36 cellular contexts compared by ENCODE assay signal in genomic region chr5:24289582-24289981, GRCh38.
"Had no signal": no experiment of that assay in that cellular context is flagged by ENCODE, and none has a peak within 500 bp of the region (broad histone marks: within the 10 kb centered on the region; RNA-seq: fewer than 3 reads in every experiment).

No MANE protein-coding gene starts in this region.

- ATAC-seq: activated CD4-positive, alpha-beta T cell treated with anti-CD3 and anti-CD28 coated beads for 36 hours; activated CD4-positive, CD25-positive, alpha-beta regulatory T cell treated with anti-CD3 and anti-CD28 coated beads, Interleukin-2, amount 50 U/mL, for 24 hours; activated CD8-positive, alpha-beta T cell treated with anti-CD3 and anti-CD28 coated beads for 36 hours; activated naive CD4-positive, alpha-beta T cell treated with anti-CD3 and anti-CD28 coated beads, Interleukin-2, amount 50 U/mL, for 72 hours; activated T-cell treated with anti-CD3 and anti-CD28 coated beads, Interleukin-2, amount 50 U/mL, for 4 hours; activated T-cell treated with anti-CD3 and anti-CD28 coated beads, Interleukin-2, amount 50 U/mL, for 72 hours; activated T-helper 17 cell treated with anti-CD3 and anti-CD28 coated beads, Interleukin-2, amount 50 U/mL, for 72 hours; body of pancreas; WTC11 had no signal

- H3K4me3 ChIP-seq: adrenal gland, body of pancreas, breast epithelium had no signal

- H3K27me3 ChIP-seq: adrenal gland, body of pancreas, brain microvascular endothelial cell, breast epithelium had no signal

- H3K4me1 ChIP-seq: adrenal gland, body of pancreas, breast epithelium had no signal

- H3K27ac ChIP-seq: adrenal gland, body of pancreas, brain microvascular endothelial cell, breast epithelium, WERI-Rb-1 had no signal

- DNase-seq: activated CD4-positive, alpha-beta memory T cell treated with anti-CD3 and anti-CD28 coated beads for 36 hours; activated CD4-positive, alpha-beta T cell treated with anti-CD3 and anti-CD28 coated beads for 1 hour; activated CD4-positive, alpha-beta T cell treated with anti-CD3 and anti-CD28 coated beads for 36 hours; activated CD4-positive, alpha-beta T cell treated with anti-CD3 and anti-CD28 coated beads for 48 hours; activated CD4-positive, alpha-beta T cell treated with anti-CD3 and anti-CD28 coated beads, Interleukin-2, amount 50 U/mL, for 1 hour; activated CD4-positive, alpha-beta T cell treated with anti-CD3 and anti-CD28 coated beads, Interleukin-2, amount 50 U/mL, for 4 hours; activated CD4-positive, CD25-positive, alpha-beta regulatory T cell; activated CD8-positive, alpha-beta memory T cell treated with anti-CD3 and anti-CD28 coated beads, Interleukin-2, amount 50 U/mL, for 4 hours; activated CD8-positive, alpha-beta T cell treated with anti-CD3 and anti-CD28 coated beads for 36 hours; activated effector memory CD4-positive, alpha-beta T cell treated with anti-CD3 and anti-CD28 coated beads, Interleukin-2, amount 50 U/mL, for 16 hours; activated gamma-delta T cell treated with Interleukin-2 at 50 U/mL for 16 hours; activated naive CD4-positive, alpha-beta T cell; activated naive CD4-positive, alpha-beta T cell treated with anti-CD3 and anti-CD28 coated beads for 36 hours; activated naive CD4-positive, alpha-beta T cell treated with anti-CD3 and anti-CD28 coated beads, Interleukin-2, amount 50 U/mL, for 16 hours; activated naive CD8-positive, alpha-beta T cell treated with anti-CD3 and anti-CD28 coated beads for 36 hours; activated T-cell treated with anti-CD3 and anti-CD28 coated beads for 4 hours; activated T-cell treated with anti-CD3 and anti-CD28 coated beads, Interleukin-2, amount 50 U/mL, for 1 hour; activated T-cell treated with anti-CD3 and anti-CD28 coated beads, Interleukin-2, amount 50 U/mL, for 4 hours; activated T-cell treated with anti-CD3 and anti-CD28 coated beads, Interleukin-2, amount 50 U/mL, for 72 hours; adrenal gland; amniotic stem cell; aorta; body of pancreas; brain microvascular endothelial cell; central memory CD4-positive, alpha-beta T cell; T-helper 1 cell; T-helper 2 cell; T-helper 9 cell; WERI-Rb-1 had no signal

- H3K36me3 ChIP-seq: adrenal gland, brain microvascular endothelial cell, breast epithelium, WERI-Rb-1 had no signal

- FAIRE-seq: astrocyte, TTC549 had no signal

- H3K9me3 ChIP-seq: adrenal gland, body of pancreas, breast epithelium had no signal
